In the genomic region with DNA sequence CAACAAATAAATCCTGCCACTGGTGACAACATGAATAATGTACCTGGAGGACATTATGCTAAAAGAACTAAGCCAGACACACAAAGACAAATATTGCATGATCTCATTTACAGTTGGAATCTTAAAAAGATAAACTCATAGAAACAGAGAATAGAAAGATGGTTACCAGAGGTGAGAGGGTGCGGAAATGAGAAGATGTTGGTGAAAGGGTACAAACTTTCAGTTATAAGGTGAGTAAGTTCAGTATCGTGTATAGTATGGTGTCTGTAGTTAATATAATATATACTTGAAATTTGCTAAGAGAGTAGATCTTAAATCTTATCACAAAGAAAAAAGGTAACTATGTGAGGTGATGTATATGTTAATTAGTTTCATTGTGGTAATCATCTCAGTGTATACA, we compare ENCODE assay signal across 31 cellular contexts.
A peak's percentile ranks its signal among the peaks of the same experiment; 100 is the strongest.
DNase-seq lines count a peak whose midpoint lies in the region; ATAC-seq, FAIRE-seq and TF ChIP-seq lines count a peak whose summit lies in the region.
"Had no signal": no experiment of that assay in that cellular context is flagged by ENCODE, and none has a peak within 500 bp of the region (broad histone marks: within the 10 kb centered on the region; RNA-seq: fewer than 3 reads in every experiment).

No MANE protein-coding gene starts in this region.

- in situ Hi-C loops in GM12878 (cut with MboI): no loop called here

- peak; percentile 59 for ATAC-seq in GM18870 (IDR thresholded peaks at IDR 0.05; ENCODE audit: unreplicated experiment)
- ATAC-seq in GM21390 (IDR thresholded peaks at IDR 0.05; ENCODE audit: unreplicated experiment): peak; percentile 48
- ATAC-seq in HG02852 (IDR thresholded peaks at IDR 0.05; ENCODE audit: unreplicated experiment): peak; percentile 41
- ATAC-seq in GM12878: peak; percentile 77
- no peak for ATAC-seq in upper lobe of right lung
- ATAC-seq: activated CD8-positive, alpha-beta memory T cell treated with anti-CD3 and anti-CD28 coated beads, Interleukin-2, amount 10 ng/mL, durations not matched to agents 7 days and 5 days; effector memory CD8-positive, alpha-beta T cell; left colon; natural killer cell treated with Interleukin-12 subunit alpha and Interleukin-12 subunit beta and Interleukin-15 and Interleukin-18, amount 100 ng/mL, for 72 hours; right lobe of liver had no signal

- H2AFZ ChIP-seq in GM12878 (ENCODE audit: control insufficient read depth, low read depth, low read length): no peak overlapping the region
- H2AFZ ChIP-seq: PC-9 had no signal

- no peak for FAIRE-seq in GM12878 (lab: Jason Lieb, UNC)

- H3K4me1 ChIP-seq in GM12878 (ENCODE audit: control insufficient read depth, insufficient read depth, low read length): peaks cover 8% of the 10 kb centered on the region
- H3K4me1 ChIP-seq in upper lobe of right lung: no peaks in the 10 kb centered on the region
- H3K4me1 ChIP-seq: prostate gland, right lobe of liver, spleen, transverse colon had no signal

- TF ChIP-seq EP300 in GM12878 (IDR thresholded peaks at IDR 0.05; ENCODE audit: borderline replicate concordance in 1 of 2, control insufficient read depth in 1 of 2, low read depth in 2 of 2, low read length in 2 of 2): no peak

- no TSS peak for BruUV-seq in GM12878 (replicated peaks; lab: Mats Ljungman, UMichigan)

- no peak overlapping the region for H3K27ac ChIP-seq in GM12878 (ENCODE audit: control insufficient read depth, insufficient read depth)
- no peak overlapping the region for H3K27ac ChIP-seq in upper lobe of right lung
- H3K27ac ChIP-seq: HL-60, PC-9, prostate gland, right lobe of liver, SK-N-MC, spleen, transverse colon had no signal

- TF ChIP-seq CTCF in GM12878 (IDR thresholded peaks at IDR 0.05 in 2 of 3, conservative IDR thresholded peaks at IDR 0.05 in 1 of 3; ENCODE audit: control insufficient read depth in 2 of 3, extremely low read depth in 1 of 3, insufficient read depth in 1 of 3, low read depth in 3 of 3, low read length in 3 of 3): no peak
- TF ChIP-seq CTCF in upper lobe of right lung (IDR thresholded peaks at IDR 0.05): no peak

- no peak for TF ChIP-seq POLR2A in GM12878 (IDR thresholded peaks at IDR 0.05; ENCODE audit: low read depth, low read length)

- CTCF ChIA-PET in GM12878 (lab: Yijun Ruan, JAX): no interaction called here

- H3K9ac ChIP-seq in GM12878 (ENCODE audit: control insufficient read depth, insufficient read depth, low read length): no peak overlapping the region

- H3K4me3 ChIP-seq in GM12878 (no peak overlapping the region), upper lobe of right lung (no peak overlapping the region)
- H3K4me3 ChIP-seq: MG63, PC-9, prostate gland, right lobe of liver, SK-N-MC, spleen, transverse colon had no signal

- RAD21 ChIA-PET in GM12878 (lab: Charles Lee; ENCODE audit: unreplicated experiment): interaction anchor here (1.5 kb wide), 1 partner anchor 10 kb away, joined by 5 read pairs; no protein-coding TSS in a partner anchor

- SMC1A ChIA-PET in GM12878 (lab: Charles Lee; ENCODE audit: uncharacterized antibody, unreplicated experiment): no interaction called here

- no peaks in the 10 kb centered on the region for H4K20me1 ChIP-seq in GM12878 (ENCODE audit: control insufficient read depth, insufficient read depth)

- POLR2A ChIA-PET in GM12878 (lab: Charles Lee): interaction anchor here (1.6 kb wide), 1 partner anchor 10 kb away, joined by 6 read pairs; no protein-coding TSS in a partner anchor

- no peaks in the 10 kb centered on the region for H3K36me3 ChIP-seq in GM12878 (ENCODE audit: control insufficient read depth in 2 of 2, insufficient read depth in 2 of 2, low read length in 1 of 2)
- H3K36me3 ChIP-seq in upper lobe of right lung: no peaks in the 10 kb centered on the region
- H3K36me3 ChIP-seq: MG63, prostate gland, right lobe of liver, spleen, transverse colon had no signal

- DNase-seq in GM12878 (ENCODE audit: low read depth, low spot score): no peak
- DNase-seq in NCI-H1436 treated with DMSO at 0.1 percent for 48 hours (lab: John Stamatoyannopoulos, UW): no peak
- no peak for DNase-seq in germinal center (ENCODE audit: low spot score)
- DNase-seq in upper lobe of right lung: no peak
- DNase-seq: activated B cell treated with CpG ODN at 0.5 μM for 24 hours; activated CD8-positive, alpha-beta memory T cell treated with anti-CD3 and anti-CD28 coated beads, Interleukin-2, amount 10 ng/mL, durations not matched to agents 7 days and 5 days; activated naive CD4-positive, alpha-beta T cell treated with anti-CD3 and anti-CD28 coated beads for 36 hours; CD8-positive, alpha-beta memory T cell; DMS 273 treated with DMSO at 0.1 percent for 48 hours; effector memory CD8-positive, alpha-beta T cell; H7; KG1; left colon; MG63; NCI-H1105; NCI-H187 treated with DMSO at 0.1 percent for 48 hours; NCI-H2171 treated with DMSO at 0.1 percent for 48 hours; NCI-H510A treated with DMSO at 0.1 percent for 48 hours; occipital lobe; PC-9; right lobe of liver; spleen; stimulated activated CD8-positive, alpha-beta memory T cell treated with anti-CD3 and anti-CD28 coated beads, Interleukin-4, amount 100 ng/mL, for 48 hours; transverse colon had no signal

- no peaks in the 10 kb centered on the region for H3K79me2 ChIP-seq in GM12878 (ENCODE audit: control insufficient read depth, insufficient read depth, low read length)

- 54% methylated on average over 2 of the region's 2 CpGs for WGBS in GM12878 (ENCODE audit: insufficient coverage, insufficient replicate concordance, low lambda C conversion rate, missing lambda C conversion rate)

- no peaks in the 10 kb centered on the region for H3K27me3 ChIP-seq in GM12878 (replicated peaks in 1 of 2; ENCODE audit: control insufficient read depth in 2 of 2, insufficient read depth in 2 of 2, low read length in 1 of 2)
- no peaks in the 10 kb centered on the region for H3K27me3 ChIP-seq in upper lobe of right lung
- H3K27me3 ChIP-seq: MG63, right lobe of liver, spleen, transverse colon had no signal

- TF ChIP-seq RAD21 in GM12878 (IDR thresholded peaks at IDR 0.05; ENCODE audit: insufficient read depth, low read depth, low read length): no peak

- intact Hi-C loops in GM12878 (cut with micrococcal nuclease; ENCODE audit: unreplicated experiment): no loop called here
- intact Hi-C loops in upper lobe of right lung (cut with DNase I): no loop called here

- no peak overlapping the region for H3K4me2 ChIP-seq in GM12878 (ENCODE audit: control insufficient read depth, insufficient read depth)
- H3K4me2 ChIP-seq: PC-9 had no signal

- no peaks in the 10 kb centered on the region; the same call in 2 of the 3 replicates for H3K9me3 ChIP-seq in GM12878 (replicated peaks; ENCODE audit: control insufficient read depth, insufficient read depth, low read length)
- H3K9me3 ChIP-seq in upper lobe of right lung: no peaks in the 10 kb centered on the region
- H3K9me3 ChIP-seq: prostate gland, right lobe of liver, transverse colon had no signal

TF ChIP-seq in GM12878, 131 proteins besides CTCF, POLR2A, EP300 and RAD21:
- TF ChIP-seq SUZ12 (IDR thresholded peaks at IDR 0.05; ENCODE audit: unreplicated experiment) (no peak), JUNB (IDR thresholded peaks at IDR 0.05) (peak; percentile 39), LARP7 (IDR thresholded peaks at IDR 0.05) (no peak), NR2F1 (conservative IDR thresholded peaks at IDR 0.05) (peak; percentile 51; the same call in 1 of the 2 replicates), NFIC (IDR thresholded peaks at IDR 0.05; ENCODE audit: low read depth, low read length) (0 out of 2 replicates have a peak, but pooled peaks have one; percentile 20)
